ENCODE assay signal across 9 cellular contexts in the genomic region with DNA sequence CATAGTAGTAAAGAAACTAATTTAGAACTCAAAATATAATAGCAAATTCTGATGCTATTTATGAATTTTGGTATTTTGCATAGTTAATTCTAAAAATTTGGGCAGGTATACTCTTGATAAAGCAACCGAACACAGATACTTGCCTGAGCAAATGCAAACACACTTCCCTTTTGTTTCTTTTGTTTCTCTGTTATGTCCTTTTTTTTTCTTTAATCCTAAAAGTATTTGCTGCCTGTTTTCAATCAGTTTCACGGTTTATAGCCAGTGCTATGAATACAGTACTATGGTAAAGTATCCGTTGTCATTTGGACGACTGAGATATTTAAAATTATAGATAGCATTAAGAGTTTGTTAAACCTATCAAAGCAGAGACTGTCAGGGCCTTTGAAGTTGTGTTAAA. TPM values are rescaled to one million over a fixed set of nuclear protein-coding genes. Genes with fewer than 3 reads are reported as not detected.
A peak's percentile ranks its signal among the peaks of the same experiment; 100 is the strongest.
DNase-seq lines count a peak whose midpoint lies in the region; ATAC-seq and TF ChIP-seq lines count a peak whose summit lies in the region.
"Had no signal": no experiment of that assay in that cellular context is flagged by ENCODE, and none has a peak within 500 bp of the region (broad histone marks: within the 10 kb centered on the region; RNA-seq: fewer than 3 reads in every experiment).

No MANE protein-coding gene starts in this region.

- no peaks in the 10 kb centered on the region for H3K9me3 Mint-ChIP-seq in CD8-positive, alpha-beta T cell
- H3K9me3 Mint-ChIP-seq in activated CD4-positive, alpha-beta memory T cell treated with anti-CD3 and anti-CD28 coated beads for 36 hours: no peaks in the 10 kb centered on the region
- no peaks in the 10 kb centered on the region for H3K9me3 Mint-ChIP-seq in memory B cell

- CTCF ChIA-PET in CD8-positive, alpha-beta T cell (lab: Charles Lee): no interaction called here
- CTCF ChIA-PET in HEK293 (lab: Yijun Ruan, JAX): interaction anchor here (0.6 to 1.2 kb wide), 2 partner anchors 21 to 439 kb away, joined by 3 to 5 read pairs; no protein-coding TSS in a partner anchor
- CTCF ChIA-PET in activated CD4-positive, alpha-beta memory T cell treated with anti-CD3 and anti-CD28 coated beads for 36 hours (lab: Charles Lee): interaction anchor here (0.7 kb wide), 1 partner anchor 130 kb away, joined by 4 read pairs; no protein-coding TSS in a partner anchor

- peaks cover 6% of the 10 kb centered on the region for H3K4me1 ChIP-seq in CD8-positive, alpha-beta T cell (ENCODE audit: insufficient read depth, low read length)
- H3K4me1 ChIP-seq in HEK293 (ENCODE audit: control insufficient read depth, insufficient read depth, low read length): no peaks in the 10 kb centered on the region

- H3K27me3 Mint-ChIP-seq in CD8-positive, alpha-beta T cell (ENCODE audit: low read depth): no peaks in the 10 kb centered on the region
- no peaks in the 10 kb centered on the region for H3K27me3 Mint-ChIP-seq in activated CD4-positive, alpha-beta memory T cell treated with anti-CD3 and anti-CD28 coated beads for 36 hours
- H3K27me3 Mint-ChIP-seq in memory B cell: no peaks in the 10 kb centered on the region

- peaks cover 27% of the 10 kb centered on the region for H3K4me1 Mint-ChIP-seq in CD8-positive, alpha-beta T cell (ENCODE audit: low read depth)
- peaks cover 17% of the 10 kb centered on the region for H3K4me1 Mint-ChIP-seq in activated CD4-positive, alpha-beta memory T cell treated with anti-CD3 and anti-CD28 coated beads for 36 hours (ENCODE audit: low read depth)
- H3K4me1 Mint-ChIP-seq in memory B cell: peaks cover 8% of the 10 kb centered on the region

- POLR2A ChIA-PET in CD8-positive, alpha-beta T cell (lab: Charles Lee): no interaction called here
- POLR2A ChIA-PET in HEK293 (lab: Yijun Ruan, JAX): no interaction called here
- POLR2A ChIA-PET in activated CD4-positive, alpha-beta memory T cell treated with anti-CD3 and anti-CD28 coated beads for 36 hours (lab: Charles Lee): no interaction called here

- no peak for DNase-seq in CD8-positive, alpha-beta T cell
- DNase-seq in activated CD4-positive, alpha-beta memory T cell treated with anti-CD3 and anti-CD28 coated beads for 36 hours: no peak
- DNase-seq in memory B cell (ENCODE audit: low spot score in 2 of 2) (no peak), NOMO-1 treated with DMSO at 0.1 percent for 48 hours (lab: John Stamatoyannopoulos, UW; ENCODE audit: unreplicated experiment) (no peak), SHP77 (lab: John Stamatoyannopoulos, UW) (no peak), NCI-H524 treated with DMSO at 0.1 percent for 48 hours (lab: John Stamatoyannopoulos, UW) (no peak), DMS79 (lab: John Stamatoyannopoulos, UW) (no peak)
- DNase-seq: NCI-H2029 treated with DMSO at 0.1 percent for 48 hours had no signal

- H3K4me3 ChIP-seq in CD8-positive, alpha-beta T cell (ENCODE audit: low read depth, low read length): no peak overlapping the region
- peak overlapping the region; percentile 74 for H3K4me3 ChIP-seq in HEK293 (ENCODE audit: low read depth, low read length)

- H3K27me3 ChIP-seq in CD8-positive, alpha-beta T cell (ENCODE audit: insufficient read depth, low read length): no peaks in the 10 kb centered on the region

- H3K9me3 ChIP-seq in CD8-positive, alpha-beta T cell (ENCODE audit: low read length): no peaks in the 10 kb centered on the region
- no peaks in the 10 kb centered on the region for H3K9me3 ChIP-seq in HEK293 (ENCODE audit: control insufficient read depth, insufficient read depth, low read depth, low read length)

- intact Hi-C loops in CD8-positive, alpha-beta T cell (cut with DNase I, micrococcal nuclease): no loop called here
- intact Hi-C loops in activated CD4-positive, alpha-beta memory T cell treated with anti-CD3 and anti-CD28 coated beads for 36 hours (cut with micrococcal nuclease): loop anchor here (2.0 kb wide), 2 partner anchors 85 to 189 kb away; partner anchors contain the start of gene HPRT1

- peak overlapping the region; percentile 22 for H3K4me3 Mint-ChIP-seq in CD8-positive, alpha-beta T cell
- H3K4me3 Mint-ChIP-seq in activated CD4-positive, alpha-beta memory T cell treated with anti-CD3 and anti-CD28 coated beads for 36 hours: peak overlapping the region; percentile 12
- peak overlapping the region; percentile 51 for H3K4me3 Mint-ChIP-seq in memory B cell

- peaks cover 21% of the 10 kb centered on the region for H3K36me3 Mint-ChIP-seq in CD8-positive, alpha-beta T cell
- peaks cover 10% of the 10 kb centered on the region for H3K36me3 Mint-ChIP-seq in activated CD4-positive, alpha-beta memory T cell treated with anti-CD3 and anti-CD28 coated beads for 36 hours
- H3K36me3 Mint-ChIP-seq in memory B cell: no peaks in the 10 kb centered on the region

- no peak for TF ChIP-seq CTCF in CD8-positive, alpha-beta T cell (IDR thresholded peaks at IDR 0.05)
- no peak for TF ChIP-seq CTCF in HEK293 (tag by site-specific recombination; IDR thresholded peaks at IDR 0.05)

- no peak for ATAC-seq in CD8-positive, alpha-beta T cell
- no peak for ATAC-seq in memory B cell (ENCODE audit: low read depth)

- H3K27ac Mint-ChIP-seq in CD8-positive, alpha-beta T cell: no peak overlapping the region
- peak overlapping the region; percentile 94 for H3K27ac Mint-ChIP-seq in activated CD4-positive, alpha-beta memory T cell treated with anti-CD3 and anti-CD28 coated beads for 36 hours
- H3K27ac Mint-ChIP-seq in memory B cell: peak overlapping the region; percentile 74

- H3K27ac ChIP-seq in CD8-positive, alpha-beta T cell (ENCODE audit: low read depth, low read length): no peak overlapping the region
- no peak overlapping the region for H3K27ac ChIP-seq in HEK293 (ENCODE audit: extremely low read depth, low read depth, low read length)

- H3K36me3 ChIP-seq in CD8-positive, alpha-beta T cell (ENCODE audit: insufficient read depth, low read length): no peaks in the 10 kb centered on the region
- H3K36me3 ChIP-seq in HEK293 (ENCODE audit: control insufficient read depth in 2 of 2, insufficient read depth in 1 of 2, low read length in 2 of 2): peaks cover 14 to 17% of the 10 kb centered on the region in 2 experiments; a peak in 2 of 3 replicates

TF ChIP-seq in HEK293, 187 proteins besides CTCF, POLR2A, EP300 and RAD21:
- no peak for TF ChIP-seq ZNF324 (tag by site-specific recombination; IDR thresholded peaks at IDR 0.05)
- TF ChIP-seq TCF7L2 (IDR thresholded peaks at IDR 0.05; ENCODE audit: borderline replicate concordance, low read depth, low read length): 0 out of 2 replicates have a peak, but pooled peaks have one; percentile 1

RNA-seq across cellular contexts. Expression of gene PHF6, which starts 2.6 kb away (rescaled TPM):
- total RNA-seq in CD8-positive, alpha-beta T cell: 1 to 10 TPM; 4.4 TPM
- 10 to 100 TPM; 45.0 to 46.7 TPM for total RNA-seq in activated CD4-positive, alpha-beta memory T cell treated with anti-CD3 and anti-CD28 coated beads for 36 hours

Comparison
In these comparisons a context has a peak if more than half of its experiments do, and no peak if none do; other contexts are left out.
1. RNA of gene PHF6, which starts 2.6 kb away (total RNA-seq): 45.0 to 46.7 TPM in activated CD4-positive, alpha-beta memory T cell treated with anti-CD3 and anti-CD28 coated beads for 36 hours; 4.4 TPM in CD8-positive, alpha-beta T cell; every median in the first group is over 4 times any median in the second.
2. Peak in every context shown above with its lines, with median percentiles within 50 percentile points of each other: H3K4me3 Mint-ChIP-seq.